In genomic region chr11:1877211-1878133, GRCh38 we compare ENCODE assay signal across 9 cellular contexts. TPM values are rescaled to one million over a fixed set of nuclear protein-coding genes. Genes with fewer than 3 reads are reported as not detected.
DNase-seq lines count a peak whose midpoint lies in the region; ATAC-seq, FAIRE-seq and TF ChIP-seq lines count a peak whose summit lies in the region.
"Had no signal": no experiment of that assay in that cellular context is flagged by ENCODE, and none has a peak within 500 bp of the region (broad histone marks: within the 10 kb centered on the region; RNA-seq: fewer than 3 reads in every experiment).

No MANE protein-coding gene starts in this region.

- no peak overlapping the region for H2BK15ac ChIP-seq in mesendoderm (replicated peaks; ENCODE audit: low read depth)

- no peak overlapping the region for H3K9ac ChIP-seq in mesendoderm (ENCODE audit: low read length)

- H4K8ac ChIP-seq in mesendoderm (ENCODE audit: low read depth, low read length) = no peak overlapping the region

- H3K27ac Mint-ChIP-seq in activated B cell treated with CpG ODN at 0.5 μM for 24 hours = no peak overlapping the region

- no peak for ATAC-seq in activated B cell treated with CpG ODN at 0.5 μM for 24 hours (ENCODE audit: low read depth)

- H3K27me3 Mint-ChIP-seq in activated B cell treated with CpG ODN at 0.5 μM for 24 hours = no peaks in the 10 kb centered on the region

- H3K79me2 ChIP-seq in mesendoderm (ENCODE audit: control insufficient read depth, insufficient read depth, low read length) = no peaks in the 10 kb centered on the region

- H4K5ac ChIP-seq in mesendoderm (ENCODE audit: low read length) = no peak overlapping the region

- peak; percentile 44 for DNase-seq in COLO668 (lab: John Stamatoyannopoulos, UW; ENCODE audit: unreplicated experiment)
- peak; percentile 14 for DNase-seq in activated B cell treated with CpG ODN at 0.5 μM for 24 hours
- peak; percentile 36 for DNase-seq in mesendoderm
- DNase-seq in RPMI8226 = no peak
- DNase-seq in mesenteric fat pad (ENCODE audit: low spot score) = no peak
- no peak for DNase-seq in D721Med (ENCODE audit: insufficient read length, low spot score)
- DNase-seq: GF-D8, NCI-H526 had no signal

- H3K4me2 ChIP-seq in mesendoderm (ENCODE audit: low read length) = no peak overlapping the region

- peaks cover 62% of the 10 kb centered on the region for H3K4me1 Mint-ChIP-seq in activated B cell treated with CpG ODN at 0.5 μM for 24 hours

- intact Hi-C loops in activated B cell treated with CpG ODN at 0.5 μM for 24 hours (cut with micrococcal nuclease) = no loop called here

- no CpG with 5 or more reads among the region's 33 CpGs for WGBS in mesendoderm (ENCODE audit: extremely low coverage, insufficient coverage, low lambda C conversion rate)

- H3K27me3 ChIP-seq in mesendoderm (ENCODE audit: insufficient read depth, low read length, poor library complexity) = no peaks in the 10 kb centered on the region

- no peak for FAIRE-seq in D721Med (lab: Jason Lieb, UNC)

- H3K79me1 ChIP-seq in mesendoderm (ENCODE audit: low read length) = no peaks in the 10 kb centered on the region

- no peak overlapping the region for H2BK120ac ChIP-seq in mesendoderm (ENCODE audit: low read depth, low read length)

- no peaks in the 10 kb centered on the region for H3K9me3 Mint-ChIP-seq in activated B cell treated with CpG ODN at 0.5 μM for 24 hours

- H3K36me3 ChIP-seq in mesendoderm (ENCODE audit: control insufficient read depth, insufficient read depth, low read length) = no peaks in the 10 kb centered on the region

- no peak overlapping the region for H3K23ac ChIP-seq in mesendoderm (ENCODE audit: low read length)

- H3K27ac ChIP-seq in mesendoderm (ENCODE audit: low read depth, low read length) = no peak overlapping the region

- no peak overlapping the region for H3K4ac ChIP-seq in mesendoderm (ENCODE audit: low read depth, low read length)

- H3K56ac ChIP-seq in mesendoderm (ENCODE audit: low read length) = no peak overlapping the region

- H2BK5ac ChIP-seq in mesendoderm (ENCODE audit: low read length) = no peak overlapping the region

- CTCF ChIA-PET in activated B cell treated with CpG ODN at 0.5 μM for 24 hours (lab: Charles Lee) = interaction anchor here (1.5 to 1.8 kb wide), 4 partner anchors 15 to 25 kb away, joined by 3 to 7 read pairs (median 4); partner anchors contain the start of gene LSP1

- H3K4me1 ChIP-seq in mesendoderm (ENCODE audit: control insufficient read depth, low read depth, low read length) = no peaks in the 10 kb centered on the region

- no peak overlapping the region for H3K4me3 ChIP-seq in mesendoderm (ENCODE audit: low read length)

- H2AK5ac ChIP-seq in mesendoderm (ENCODE audit: low read length) = no peak overlapping the region

- TF ChIP-seq CTCF in activated B cell treated with CpG ODN at 0.5 μM for 24 hours (IDR thresholded peaks at IDR 0.05) (no peak), D721Med (IDR thresholded peaks at IDR 0.05; ENCODE audit: insufficient read depth, missing control alignments) (no peak)

- no peak overlapping the region for H3K18ac ChIP-seq in mesendoderm (ENCODE audit: low read length)

- POLR2A ChIA-PET in activated B cell treated with CpG ODN at 0.5 μM for 24 hours (lab: Charles Lee) = interaction anchor here (1.0 to 1.7 kb wide), 3 partner anchors 25 to 27 kb away, joined by 3 to 8 read pairs (median 3); partner anchors contain the start of gene LSP1

- H3K4me3 Mint-ChIP-seq in activated B cell treated with CpG ODN at 0.5 μM for 24 hours = no peak overlapping the region

- peaks cover 12% of the 10 kb centered on the region for H3K36me3 Mint-ChIP-seq in activated B cell treated with CpG ODN at 0.5 μM for 24 hours (ENCODE audit: low read depth)

RNA-seq across cellular contexts. Expression of gene PRR33, which starts 14.2 kb away (rescaled TPM):
- total RNA-seq in activated B cell treated with CpG ODN at 0.5 μM for 24 hours (0.16 TPM in 1 of 2 replicates, not detected in the other), mesenteric fat pad (not detected)
- polyA plus RNA-seq in mesendoderm (2013, experiment 1 of 2) = not detected
- 0.01 TPM for polyA plus RNA-seq in mesendoderm (2013, experiment 2 of 2)
- total RNA-seq: subcutaneous adipose tissue had no signal

RNA-seq across cellular contexts. Expression of gene LSP1, which starts 24.6 kb away (rescaled TPM):
- total RNA-seq in activated B cell treated with CpG ODN at 0.5 μM for 24 hours (301 and 303 TPM in 2 replicates), mesenteric fat pad (46.4 TPM)
- polyA plus RNA-seq in mesendoderm (2013, experiment 1 of 2) = 0.08 TPM
- 0.03 TPM for polyA plus RNA-seq in mesendoderm (2013, experiment 2 of 2)

RNA-seq across cellular contexts. Expression of gene TNNI2, which starts 38.7 kb away (rescaled TPM):
- total RNA-seq in activated B cell treated with CpG ODN at 0.5 μM for 24 hours (1.0 and 1.5 TPM in 2 replicates), mesenteric fat pad (0.64 TPM)
- polyA plus RNA-seq in mesendoderm (2013, experiment 1 of 2) = not detected
- polyA plus RNA-seq in mesendoderm (2013, experiment 2 of 2) = not detected

RNA-seq across cellular contexts. Expression of gene TNNT3, which starts 42.0 kb away (rescaled TPM):
- total RNA-seq in activated B cell treated with CpG ODN at 0.5 μM for 24 hours (2.9 and 3.5 TPM in 2 replicates), mesenteric fat pad (22.9 TPM)
- polyA plus RNA-seq in mesendoderm (2013, experiment 1 of 2) = not detected
- polyA plus RNA-seq in mesendoderm (2013, experiment 2 of 2) = not detected

RNA-seq across cellular contexts. Expression of gene SYT8, which starts 42.7 kb away (rescaled TPM):
- total RNA-seq in activated B cell treated with CpG ODN at 0.5 μM for 24 hours (not detected in 2 replicates), mesenteric fat pad (not detected)
- polyA plus RNA-seq in mesendoderm (2013, experiment 1 of 2) = not detected
- polyA plus RNA-seq in mesendoderm (2013, experiment 2 of 2) = not detected
- total RNA-seq: subcutaneous adipose tissue had no signal

Comparison
In these comparisons a context has a peak if more than half of its experiments do, and no peak if none do; other contexts are left out.
1. DNase-seq: peak in COLO668 (single experiment), activated B cell treated with CpG ODN at 0.5 μM for 24 hours (single experiment) and mesendoderm (single experiment); none in RPMI8226 (single experiment), mesenteric fat pad (single experiment) and D721Med (single experiment).